ENCODE assay signal across 32 cellular contexts in the genomic region with DNA sequence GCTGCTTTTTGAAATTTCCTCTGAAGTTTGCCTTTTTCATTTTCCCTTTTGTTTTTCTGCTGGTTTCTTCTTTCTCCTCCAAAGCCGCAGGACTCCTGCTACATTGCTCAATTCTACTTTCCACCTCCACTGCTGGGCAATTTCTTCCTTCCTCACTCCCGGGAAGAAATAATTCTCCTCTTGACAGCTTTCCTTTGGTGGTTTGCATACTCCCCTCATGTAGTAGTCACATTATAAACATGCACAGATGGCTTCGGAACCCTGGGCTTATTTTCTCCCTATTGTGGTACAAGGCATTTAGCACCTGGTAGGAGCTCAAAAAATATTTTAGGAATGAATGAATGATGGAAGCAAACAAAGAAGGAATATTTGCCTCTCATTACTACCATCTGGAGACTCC.
"Had no signal": no experiment of that assay in that cellular context is flagged by ENCODE, and none has a peak within 500 bp of the region (broad histone marks: within the 10 kb centered on the region; RNA-seq: fewer than 3 reads in every experiment).

No MANE protein-coding gene starts in this region.

- H3K4me3 Mint-ChIP-seq: activated CD4-positive, alpha-beta T cell treated with anti-CD3 and anti-CD28 coated beads, Interleukin-2, amount 10 ng/mL, durations not matched to agents 7 days and 5 days; activated CD8-positive, alpha-beta memory T cell treated with anti-CD3 and anti-CD28 coated beads, Interleukin-2, amount 10 ng/mL, durations not matched to agents 7 days and 5 days; activated CD8-positive, alpha-beta T cell treated with anti-CD3 and anti-CD28 coated beads for 36 hours; activated naive CD8-positive, alpha-beta T cell treated with anti-CD3 and anti-CD28 coated beads, Interleukin-2, amount 50 U/mL, for 24 hours; activated T-helper 1 cell treated with anti-CD3 and anti-CD28 coated beads, Interleukin-12 subunit alpha, Interleukin-12 subunit beta, Interleukin-2, Interleukin-4 antibody, amounts not matched to agents 30 ng/mL and 10 ng/mL and 1 ng/mL, durations not matched to agents 14 hours and 24 hours and 36 hours; central memory CD8-positive, alpha-beta T cell; effector memory CD8-positive, alpha-beta T cell; natural killer cell treated with Interleukin-12 subunit alpha and Interleukin-12 subunit beta and Interleukin-15 and Interleukin-18, amount 100 ng/mL, for 72 hours; T-helper 2 cell treated with Interferon-gamma antibody and Interleukin-4, amounts not matched to agents 5 μg/mL and 100 μg/mL, for 36 hours had no signal

- H3K9me3 ChIP-seq: breast epithelium, neutrophil, ovary, prostate gland, tibial nerve had no signal

- H3K27ac ChIP-seq: breast epithelium, dorsolateral prefrontal cortex, gastroesophageal sphincter, neutrophil, ovary, prostate gland, spleen, tibial nerve, WERI-Rb-1 had no signal

- H3K27me3 Mint-ChIP-seq: activated CD4-positive, alpha-beta T cell treated with anti-CD3 and anti-CD28 coated beads, Interleukin-2, amount 10 ng/mL, durations not matched to agents 7 days and 5 days; activated CD8-positive, alpha-beta memory T cell treated with anti-CD3 and anti-CD28 coated beads, Interleukin-2, amount 10 ng/mL, durations not matched to agents 7 days and 5 days; activated naive CD8-positive, alpha-beta T cell treated with anti-CD3 and anti-CD28 coated beads, Interleukin-2, amount 50 U/mL, for 24 hours; central memory CD8-positive, alpha-beta T cell; effector memory CD8-positive, alpha-beta T cell had no signal

- ATAC-seq: activated CD8-positive, alpha-beta memory T cell treated with anti-CD3 and anti-CD28 coated beads, Interleukin-2, amount 10 ng/mL, durations not matched to agents 7 days and 5 days; activated CD8-positive, alpha-beta T cell treated with anti-CD3 and anti-CD28 coated beads for 36 hours; activated naive CD8-positive, alpha-beta T cell treated with anti-CD3 and anti-CD28 coated beads, Interleukin-2, amount 50 U/mL, for 24 hours; effector memory CD8-positive, alpha-beta T cell; esophagus mucosa; gastroesophageal sphincter; left ventricle myocardium superior; natural killer cell treated with Interleukin-12 subunit alpha and Interleukin-12 subunit beta and Interleukin-15 and Interleukin-18, amount 100 ng/mL, for 72 hours; stimulated activated naive CD8-positive, alpha-beta T cell treated with anti-CD3 and anti-CD28 coated beads, Interleukin-15, Interleukin-2, amounts not matched to agents 100 U/mL and 50 U/mL, for 24 hours had no signal

- H3K4me3 ChIP-seq: breast epithelium, dorsolateral prefrontal cortex, gastroesophageal sphincter, ovary, prostate gland, spleen, tibial nerve had no signal

- H3K27me3 ChIP-seq: breast epithelium, dorsolateral prefrontal cortex, gastroesophageal sphincter, neutrophil, ovary, spleen, tibial nerve had no signal

- H3K4me1 Mint-ChIP-seq: activated CD4-positive, alpha-beta T cell treated with anti-CD3 and anti-CD28 coated beads, Interleukin-2, amount 10 ng/mL, durations not matched to agents 7 days and 5 days; activated CD8-positive, alpha-beta memory T cell treated with anti-CD3 and anti-CD28 coated beads, Interleukin-2, amount 10 ng/mL, durations not matched to agents 7 days and 5 days; activated naive CD8-positive, alpha-beta T cell treated with anti-CD3 and anti-CD28 coated beads, Interleukin-2, amount 50 U/mL, for 24 hours; central memory CD8-positive, alpha-beta T cell had no signal

- H3K36me3 Mint-ChIP-seq: activated CD8-positive, alpha-beta memory T cell treated with anti-CD3 and anti-CD28 coated beads, Interleukin-2, amount 10 ng/mL, durations not matched to agents 7 days and 5 days; natural killer cell treated with Interleukin-12 subunit alpha and Interleukin-12 subunit beta and Interleukin-15 and Interleukin-18, amount 100 ng/mL, for 72 hours had no signal

- H3K4me1 ChIP-seq: breast epithelium, prostate gland, spleen had no signal

- H3K9me3 Mint-ChIP-seq: activated CD4-positive, alpha-beta T cell treated with anti-CD3 and anti-CD28 coated beads, Interleukin-2, amount 10 ng/mL, durations not matched to agents 7 days and 5 days; activated T-helper 1 cell treated with anti-CD3 and anti-CD28 coated beads, Interleukin-12 subunit alpha, Interleukin-12 subunit beta, Interleukin-2, Interleukin-4 antibody, amounts not matched to agents 30 ng/mL and 10 ng/mL and 1 ng/mL, durations not matched to agents 14 hours and 24 hours and 36 hours had no signal

- H3K36me3 ChIP-seq: breast epithelium, gastroesophageal sphincter, neutrophil, ovary, prostate gland, spleen, tibial nerve, WERI-Rb-1 had no signal

- FAIRE-seq: colon, endothelial cell of umbilical vein had no signal

- H3K27ac Mint-ChIP-seq: activated CD4-positive, alpha-beta T cell treated with anti-CD3 and anti-CD28 coated beads, Interleukin-2, amount 10 ng/mL, durations not matched to agents 7 days and 5 days; activated CD8-positive, alpha-beta memory T cell treated with anti-CD3 and anti-CD28 coated beads, Interleukin-2, amount 10 ng/mL, durations not matched to agents 7 days and 5 days; activated CD8-positive, alpha-beta T cell treated with anti-CD3 and anti-CD28 coated beads for 36 hours; activated naive CD8-positive, alpha-beta T cell treated with anti-CD3 and anti-CD28 coated beads, Interleukin-2, amount 50 U/mL, for 24 hours; activated T-helper 1 cell treated with anti-CD3 and anti-CD28 coated beads, Interleukin-12 subunit alpha, Interleukin-12 subunit beta, Interleukin-2, Interleukin-4 antibody, amounts not matched to agents 30 ng/mL and 10 ng/mL and 1 ng/mL, durations not matched to agents 14 hours and 24 hours and 36 hours; effector memory CD8-positive, alpha-beta T cell; natural killer cell treated with Interleukin-12 subunit alpha and Interleukin-12 subunit beta and Interleukin-15 and Interleukin-18, amount 100 ng/mL, for 72 hours; T-helper 2 cell treated with Interferon-gamma antibody and Interleukin-4, amounts not matched to agents 5 μg/mL and 100 μg/mL, for 36 hours had no signal

- DNase-seq: activated CD4-positive, alpha-beta T cell treated with anti-CD3 and anti-CD28 coated beads, Interleukin-2, amount 10 ng/mL, durations not matched to agents 7 days and 5 days; activated CD4-positive, CD25-positive, alpha-beta regulatory T cell treated with anti-CD3 and anti-CD28 coated beads, Interleukin-2, amount 50 U/mL, for 72 hours; activated CD8-positive, alpha-beta memory T cell treated with anti-CD3 and anti-CD28 coated beads, Interleukin-2, amount 10 ng/mL, durations not matched to agents 7 days and 5 days; activated CD8-positive, alpha-beta T cell treated with anti-CD3 and anti-CD28 coated beads for 36 hours; activated gamma-delta T cell; activated naive CD4-positive, alpha-beta T cell treated with anti-CD3 and anti-CD28 coated beads, Interleukin-2, amount 50 U/mL, for 16 hours; activated naive CD8-positive, alpha-beta T cell treated with anti-CD3 and anti-CD28 coated beads, Interleukin-2, amount 50 U/mL, for 24 hours; aorta; dorsolateral prefrontal cortex; effector memory CD8-positive, alpha-beta T cell; head of caudate nucleus; hypothalamus; left ventricle myocardium superior; mammary epithelial cell; midbrain; ovary; spleen; stimulated activated CD4-positive, alpha-beta T cell treated with anti-CD3 and anti-CD28 coated beads, Interleukin-4, amount 100 ng/mL, for 4 hours; stimulated activated naive CD8-positive, alpha-beta T cell treated with anti-CD3 and anti-CD28 coated beads, Interleukin-15, Interleukin-2, amounts not matched to agents 100 U/mL and 50 U/mL, for 24 hours; WERI-Rb-1 had no signal
